In the genomic region with DNA sequence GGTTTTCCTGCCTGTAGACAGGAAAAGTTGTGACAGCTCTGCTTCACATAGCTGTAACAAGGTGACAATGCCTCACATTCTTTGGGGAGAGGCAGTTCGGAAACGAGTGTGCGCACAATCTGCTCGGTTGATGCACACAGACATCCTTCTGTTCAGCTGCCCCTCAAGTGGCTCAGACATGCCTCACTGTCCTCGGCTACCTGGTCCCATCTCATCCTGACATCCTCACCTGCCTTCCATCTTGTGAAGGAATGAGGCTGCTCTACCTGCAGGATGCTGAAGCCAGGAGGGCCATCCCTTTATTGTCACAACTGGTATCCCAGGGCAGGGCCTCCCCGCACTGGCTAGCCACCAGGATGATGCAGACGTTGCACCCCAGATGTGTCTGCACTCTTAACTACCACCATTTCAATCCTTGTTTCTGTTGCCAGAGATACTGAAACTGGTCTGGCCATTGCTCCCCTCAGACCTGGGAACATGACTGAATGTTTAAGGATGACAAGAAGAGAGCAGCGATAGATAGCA, we compare ENCODE assay signal across 15 cellular contexts. TPM values are rescaled to one million over a fixed set of nuclear protein-coding genes. Genes with fewer than 3 reads are reported as not detected.
DNase-seq lines count a peak whose midpoint lies in the region; ATAC-seq, FAIRE-seq and TF ChIP-seq lines count a peak whose summit lies in the region.
"Had no signal": no experiment of that assay in that cellular context is flagged by ENCODE, and none has a peak within 500 bp of the region (broad histone marks: within the 10 kb centered on the region; RNA-seq: fewer than 3 reads in every experiment).

No MANE protein-coding gene starts in this region.

- FAIRE-seq in GM12892 (lab: Jason Lieb, UNC) (no peak), bronchial epithelial cell (lab: Jason Lieb, UNC) (peak; percentile 83)
- FAIRE-seq: A549, GM12891, H54 had no signal

- H3K9me3 Mint-ChIP-seq in nephron progenitor cell, result no peaks in the 10 kb centered on the region
- H3K9me3 Mint-ChIP-seq in activated naive CD4-positive, alpha-beta T cell treated with anti-CD3 and anti-CD28 coated beads, Interleukin-2, amount 10 ng/mL, durations not matched to agents 7 days and 5 days, result no peaks in the 10 kb centered on the region
- H3K9me3 Mint-ChIP-seq: CD4-positive, alpha-beta memory T cell had no signal

- no peaks in the 10 kb centered on the region for H3K27me3 ChIP-seq in bronchial epithelial cell (ENCODE audit: control insufficient read depth, insufficient read depth, low read length)
- H3K27me3 ChIP-seq: BE2C had no signal

- H3K4me1 Mint-ChIP-seq in nephron progenitor cell, result no peaks in the 10 kb centered on the region
- no peaks in the 10 kb centered on the region for H3K4me1 Mint-ChIP-seq in activated naive CD4-positive, alpha-beta T cell treated with anti-CD3 and anti-CD28 coated beads, Interleukin-2, amount 10 ng/mL, durations not matched to agents 7 days and 5 days

- peaks cover 7% of the 10 kb centered on the region for H3K36me3 ChIP-seq in bronchial epithelial cell (ENCODE audit: control insufficient read depth, insufficient read depth, low read length)

- H3K4me3 Mint-ChIP-seq in nephron progenitor cell, result no peak overlapping the region
- H3K4me3 Mint-ChIP-seq in activated naive CD4-positive, alpha-beta T cell treated with anti-CD3 and anti-CD28 coated beads, Interleukin-2, amount 10 ng/mL, durations not matched to agents 7 days and 5 days, result no peak overlapping the region
- H3K4me3 Mint-ChIP-seq: CD4-positive, alpha-beta memory T cell had no signal

- TF ChIP-seq POLR2A in GM12892 (IDR thresholded peaks at IDR 0.05; ENCODE audit: low read depth, low read length) (0 out of 2 replicates have a peak, but pooled peaks have one; percentile 28), GM18505 (IDR thresholded peaks at IDR 0.05; ENCODE audit: borderline replicate concordance, extremely low read depth, insufficient read depth, insufficient read length) (peak; percentile 22)

- TF ChIP-seq CTCF in bronchial epithelial cell (IDR thresholded peaks at IDR 0.05; ENCODE audit: insufficient read depth, low read length, severe bottlenecking) (no peak), nephron progenitor cell (IDR thresholded peaks at IDR 0.05) (no peak)

- H3K36me3 Mint-ChIP-seq in nephron progenitor cell (ENCODE audit: low read depth), result peaks cover 50% of the 10 kb centered on the region
- peaks cover 41% of the 10 kb centered on the region for H3K36me3 Mint-ChIP-seq in activated naive CD4-positive, alpha-beta T cell treated with anti-CD3 and anti-CD28 coated beads, Interleukin-2, amount 10 ng/mL, durations not matched to agents 7 days and 5 days

- peak overlapping the region; percentile 64 for H3K27ac Mint-ChIP-seq in nephron progenitor cell
- H3K27ac Mint-ChIP-seq in activated naive CD4-positive, alpha-beta T cell treated with anti-CD3 and anti-CD28 coated beads, Interleukin-2, amount 10 ng/mL, durations not matched to agents 7 days and 5 days, result no peak overlapping the region

- CTCF ChIA-PET in activated naive CD4-positive, alpha-beta T cell treated with anti-CD3 and anti-CD28 coated beads, Interleukin-2, amount 10 ng/mL, durations not matched to agents 7 days and 5 days (lab: Charles Lee), result no interaction called here

- DNase-seq in GM12892 (ENCODE audit: insufficient read length) (no peak), bronchial epithelial cell (ENCODE audit: low read depth) (no peak), nephron progenitor cell (no peak), NCI-H82 treated with DMSO at 0.1 percent for 48 hours (lab: John Stamatoyannopoulos, UW; ENCODE audit: unreplicated experiment) (no peak)
- DNase-seq in activated naive CD4-positive, alpha-beta T cell treated with anti-CD3 and anti-CD28 coated beads, Interleukin-2, amount 10 ng/mL, durations not matched to agents 7 days and 5 days, result no peak
- DNase-seq: BE2C; CD4-positive, alpha-beta memory T cell; DMS79; IMR-90 had no signal

- peaks cover 3% of the 10 kb centered on the region for H3K27me3 Mint-ChIP-seq in nephron progenitor cell (ENCODE audit: low read depth, poor library complexity)
- H3K27me3 Mint-ChIP-seq in activated naive CD4-positive, alpha-beta T cell treated with anti-CD3 and anti-CD28 coated beads, Interleukin-2, amount 10 ng/mL, durations not matched to agents 7 days and 5 days, result peaks cover 4% of the 10 kb centered on the region
- H3K27me3 Mint-ChIP-seq: CD4-positive, alpha-beta memory T cell had no signal

- H3K4me3 ChIP-seq in bronchial epithelial cell (ENCODE audit: low read depth, low read length), result no peak overlapping the region
- H3K4me3 ChIP-seq: A549 had no signal

- ATAC-seq in GM18505 (IDR thresholded peaks at IDR 0.05; ENCODE audit: unreplicated experiment), result no peak
- ATAC-seq in GM19455 (IDR thresholded peaks at IDR 0.05; ENCODE audit: unreplicated experiment), result no peak
- ATAC-seq: A549, HCT116 had no signal

RNA-seq across cellular contexts. Expression of gene SRPRB, which starts 19.4 kb away (rescaled TPM):
- 24.4 TPM for polyA plus RNA-seq in GM12892 (2012; ENCODE audit: missing spikeins)
- total RNA-seq in bronchial epithelial cell, result 81.7 and 111 TPM in 2 replicates
